ENCODE assay signal across 29 cellular contexts in the genomic region with DNA sequence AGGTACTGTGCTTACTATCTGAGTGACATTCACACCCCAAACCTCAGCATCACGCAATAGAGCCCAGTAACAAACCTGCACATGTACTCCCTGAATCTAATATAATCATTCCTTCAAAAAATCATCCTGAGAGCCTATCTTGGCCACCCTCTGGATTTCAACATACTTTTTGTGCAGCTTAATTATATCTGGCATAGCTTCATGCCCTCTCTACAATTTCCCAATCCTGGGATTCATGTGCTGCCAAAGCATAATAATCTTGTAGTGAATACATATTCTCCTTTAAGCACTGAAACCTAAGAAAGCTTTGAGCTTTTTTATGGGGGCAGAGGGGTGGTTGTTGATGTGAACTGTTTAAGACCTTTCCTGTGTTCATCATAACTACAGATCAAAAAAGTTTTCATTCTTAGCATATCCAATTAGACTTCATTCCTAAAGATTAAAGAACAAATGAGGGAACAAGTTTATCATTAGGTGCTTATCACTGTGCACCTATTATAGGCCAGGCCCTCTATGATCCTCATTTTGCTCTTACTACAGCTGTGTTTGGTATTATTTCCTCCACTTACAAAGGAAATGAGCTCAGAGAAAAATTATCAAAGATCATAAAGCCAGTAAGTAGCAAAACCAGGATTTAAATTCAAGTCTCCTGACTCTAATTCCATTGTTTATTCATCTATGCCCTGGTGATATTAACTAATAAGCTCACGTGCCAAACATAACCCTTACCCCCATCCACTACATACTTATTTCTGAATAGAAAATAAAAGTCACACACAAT. TPM values are rescaled to one million over a fixed set of nuclear protein-coding genes. Genes with fewer than 3 reads are reported as not detected.
DNase-seq lines count a peak whose midpoint lies in the region; ATAC-seq, FAIRE-seq and TF ChIP-seq lines count a peak whose summit lies in the region.
"Had no signal": no experiment of that assay in that cellular context is flagged by ENCODE, and none has a peak within 500 bp of the region (broad histone marks: within the 10 kb centered on the region; RNA-seq: fewer than 3 reads in every experiment).

No MANE protein-coding gene starts in this region.

- in situ Hi-C loops in gastrocnemius medialis (cut with MboI; ENCODE audit: low sequenced_read_pairs in 4 of 4) = loop anchor here in 1 of 4 donors (10.0 kb wide), 1 partner anchor 430 kb away; no protein-coding TSS in a partner anchor

- DNase-seq in GM23338 (ENCODE audit: low spot score) = no peak
- DNase-seq in activated CD8-positive, alpha-beta T cell treated with anti-CD3 and anti-CD28 coated beads for 36 hours = no peak
- peak; percentile 51 for DNase-seq in endothelial cell of umbilical vein (ENCODE audit: low read depth, low spot score)
- no peak for DNase-seq in progenitor cell of endocrine pancreas (ENCODE audit: low spot score, unreplicated experiment)
- DNase-seq in NCI-H1417 treated with DMSO at 0.1 percent for 48 hours (lab: John Stamatoyannopoulos, UW) = no peak
- no peak for DNase-seq in gastrocnemius medialis
- DNase-seq: activated naive CD8-positive, alpha-beta T cell treated with anti-CD3 and anti-CD28 coated beads, Interleukin-2, amount 10 ng/mL, durations not matched to agents 7 days and 5 days; Calu3; DND-41; head of caudate nucleus; Karpas-422; left ventricle myocardium superior; MV-4-11; naive B cell; NCI-H146; NCI-H446 treated with DMSO at 0.1 percent for 48 hours; NCI-H82; occipital lobe; retina; stimulated activated CD4-positive, alpha-beta T cell treated with anti-CD3 and anti-CD28 coated beads, Interleukin-12 subunit alpha, Interleukin-12 subunit beta, amount 100 ng/mL, for 4 hours; stimulated activated CD4-positive, alpha-beta T cell treated with anti-CD3 and anti-CD28 coated beads, Interleukin-4, amount 100 ng/mL, for 1 hour; T-helper 1 cell; upper lobe of left lung had no signal

- H3K36me3 Mint-ChIP-seq in GM23338 (ENCODE audit: low read depth) = peaks cover 25% of the 10 kb centered on the region; the same call in 2 of the 3 replicates
- H3K36me3 Mint-ChIP-seq in activated CD8-positive, alpha-beta T cell treated with anti-CD3 and anti-CD28 coated beads for 36 hours (ENCODE audit: low read depth) = peaks cover 38% of the 10 kb centered on the region
- peaks cover 28% of the 10 kb centered on the region for H3K36me3 Mint-ChIP-seq in progenitor cell of endocrine pancreas (ENCODE audit: insufficient read depth)

- H4K20me1 ChIP-seq in GM23338 (replicated peaks; ENCODE audit: insufficient read depth) = peaks cover 14% of the 10 kb centered on the region
- H4K20me1 ChIP-seq in endothelial cell of umbilical vein (replicated peaks; ENCODE audit: control insufficient read depth, extremely low read depth, insufficient read depth, low read length) = peaks cover 2% of the 10 kb centered on the region

- H3K9ac ChIP-seq in endothelial cell of umbilical vein (replicated peaks; ENCODE audit: extremely low read depth, insufficient read depth, low read length) = no peak overlapping the region

- H3K4me1 ChIP-seq in GM23338 (ENCODE audit: insufficient read depth) (peaks cover 12% of the 10 kb centered on the region), endothelial cell of umbilical vein (ENCODE audit: control insufficient read depth, extremely low read depth, insufficient read depth, low read length) (no peaks in the 10 kb centered on the region), gastrocnemius medialis (no peaks in the 10 kb centered on the region)
- H3K4me1 ChIP-seq: SJSA1, upper lobe of left lung had no signal

- no peak for TF ChIP-seq POLR2A in endothelial cell of umbilical vein (IDR thresholded peaks at IDR 0.05; ENCODE audit: low read depth, low read length)
- TF ChIP-seq POLR2A in gastrocnemius medialis (IDR thresholded peaks at IDR 0.05) = no peak

- no peak overlapping the region for H3K27ac Mint-ChIP-seq in GM23338
- peak overlapping the region; percentile 61 for H3K27ac Mint-ChIP-seq in activated CD8-positive, alpha-beta T cell treated with anti-CD3 and anti-CD28 coated beads for 36 hours
- H3K27ac Mint-ChIP-seq in progenitor cell of endocrine pancreas = peak overlapping the region; percentile 5
- H3K27ac Mint-ChIP-seq: activated naive CD8-positive, alpha-beta T cell treated with anti-CD3 and anti-CD28 coated beads, Interleukin-2, amount 10 ng/mL, durations not matched to agents 7 days and 5 days had no signal

- H3K36me3 ChIP-seq in GM23338 (ENCODE audit: insufficient read depth) = peaks cover 4% of the 10 kb centered on the region
- H3K36me3 ChIP-seq in endothelial cell of umbilical vein (ENCODE audit: control insufficient read depth in 2 of 2, extremely low read depth in 1 of 2, insufficient read depth in 2 of 2, low read length in 2 of 2) = peaks cover 3 to 4% of the 10 kb centered on the region in 2 experiments
- H3K36me3 ChIP-seq in gastrocnemius medialis = no peaks in the 10 kb centered on the region
- H3K36me3 ChIP-seq: SJSA1 had no signal

- H3K4me3 Mint-ChIP-seq in GM23338 (no peak overlapping the region), progenitor cell of endocrine pancreas (ENCODE audit: low read depth) (no peak overlapping the region)
- no peak overlapping the region for H3K4me3 Mint-ChIP-seq in activated CD8-positive, alpha-beta T cell treated with anti-CD3 and anti-CD28 coated beads for 36 hours
- H3K4me3 Mint-ChIP-seq: activated naive CD8-positive, alpha-beta T cell treated with anti-CD3 and anti-CD28 coated beads, Interleukin-2, amount 10 ng/mL, durations not matched to agents 7 days and 5 days; naive B cell had no signal

- dilution Hi-C loops in endothelial cell of umbilical vein (cut with MboI; ENCODE audit: extremely low pct_ligation_motif_present, low sequenced_read_pairs) = no loop called here

- POLR2A ChIA-PET in activated CD8-positive, alpha-beta T cell treated with anti-CD3 and anti-CD28 coated beads for 36 hours (lab: Charles Lee) = no interaction called here
- POLR2A ChIA-PET in endothelial cell of umbilical vein (lab: Charles Lee) = no interaction called here

- no TSS peak for BruUV-seq in endothelial cell of umbilical vein (replicated peaks; lab: Mats Ljungman, UMichigan)

- H3K4me1 Mint-ChIP-seq in GM23338 (peaks cover 15% of the 10 kb centered on the region), progenitor cell of endocrine pancreas (ENCODE audit: low read depth) (peaks cover 22% of the 10 kb centered on the region)
- H3K4me1 Mint-ChIP-seq in activated CD8-positive, alpha-beta T cell treated with anti-CD3 and anti-CD28 coated beads for 36 hours (ENCODE audit: low read depth) = peaks cover 2% of the 10 kb centered on the region
- H3K4me1 Mint-ChIP-seq: naive B cell had no signal

- H3K9me3 Mint-ChIP-seq in GM23338 (no peaks in the 10 kb centered on the region), progenitor cell of endocrine pancreas (ENCODE audit: low read depth) (no peaks in the 10 kb centered on the region)
- H3K9me3 Mint-ChIP-seq in activated CD8-positive, alpha-beta T cell treated with anti-CD3 and anti-CD28 coated beads for 36 hours = no peaks in the 10 kb centered on the region
- H3K9me3 Mint-ChIP-seq: activated naive CD8-positive, alpha-beta T cell treated with anti-CD3 and anti-CD28 coated beads, Interleukin-2, amount 10 ng/mL, durations not matched to agents 7 days and 5 days; naive B cell had no signal

- H3K9me1 ChIP-seq in endothelial cell of umbilical vein (replicated peaks; ENCODE audit: control insufficient read depth, extremely low read depth, insufficient read depth, low read length) = no peaks in the 10 kb centered on the region

- H3K27ac ChIP-seq in GM23338 (ENCODE audit: low read depth) (0 out of 2 replicates have a peak overlapping the region, but pooled peaks have one; percentile 10), endothelial cell of umbilical vein (ENCODE audit: insufficient read depth, low read depth, low read length) (no peak overlapping the region), gastrocnemius medialis (no peak overlapping the region)
- H3K27ac ChIP-seq: C4-2B, SJSA1, upper lobe of left lung had no signal

- H3K9me3 ChIP-seq in endothelial cell of umbilical vein (replicated peaks; ENCODE audit: control insufficient read depth, insufficient read depth, low read length) = no peaks in the 10 kb centered on the region
- H3K9me3 ChIP-seq in gastrocnemius medialis = no peaks in the 10 kb centered on the region
- H3K9me3 ChIP-seq: SJSA1, upper lobe of left lung had no signal

- peak; percentile 46 for FAIRE-seq in endothelial cell of umbilical vein (lab: Jason Lieb, UNC)
- FAIRE-seq: HepG2, keratinocyte had no signal

- TF ChIP-seq CTCF in GM23338 (conservative IDR thresholded peaks at IDR 0.05; ENCODE audit: low read depth in 2 of 2) = no peak
- TF ChIP-seq CTCF in activated CD8-positive, alpha-beta T cell treated with anti-CD3 and anti-CD28 coated beads for 36 hours (IDR thresholded peaks at IDR 0.05) = no peak
- no peak for TF ChIP-seq CTCF in endothelial cell of umbilical vein (IDR thresholded peaks at IDR 0.05; ENCODE audit: extremely low read depth in 1 of 2, insufficient read depth in 1 of 2, low read depth in 1 of 2, low read length in 2 of 2)
- TF ChIP-seq CTCF in progenitor cell of endocrine pancreas (IDR thresholded peaks at IDR 0.05; ENCODE audit: unreplicated experiment) = no peak
- TF ChIP-seq CTCF in gastrocnemius medialis (IDR thresholded peaks at IDR 0.05 in 4 of 5, conservative IDR thresholded peaks at IDR 0.05 in 1 of 5) = no peak

- H3K4me2 ChIP-seq in GM23338 (no peak overlapping the region), endothelial cell of umbilical vein (ENCODE audit: insufficient read depth, low read length) (no peak overlapping the region)

- H3F3A ChIP-seq in GM23338 (replicated peaks; ENCODE audit: low read depth) = peaks cover 24% of the 10 kb centered on the region

- intact Hi-C loops in activated CD8-positive, alpha-beta T cell treated with anti-CD3 and anti-CD28 coated beads for 36 hours (cut with micrococcal nuclease) = no loop called here
- intact Hi-C loops in endothelial cell of umbilical vein (cut with micrococcal nuclease) (no loop called here), gastrocnemius medialis (cut with DNase I; ENCODE audit: low total_unique reads) (loop anchor here (5.0 kb wide), 1 partner anchor 157 kb away; no protein-coding TSS in a partner anchor)

- H3K27me3 Mint-ChIP-seq in GM23338 (ENCODE audit: insufficient read depth, low read depth, poor library complexity) (peaks cover 7% of the 10 kb centered on the region), progenitor cell of endocrine pancreas (no peaks in the 10 kb centered on the region)
- H3K27me3 Mint-ChIP-seq in activated CD8-positive, alpha-beta T cell treated with anti-CD3 and anti-CD28 coated beads for 36 hours = no peaks in the 10 kb centered on the region
- H3K27me3 Mint-ChIP-seq: activated naive CD8-positive, alpha-beta T cell treated with anti-CD3 and anti-CD28 coated beads, Interleukin-2, amount 10 ng/mL, durations not matched to agents 7 days and 5 days; naive B cell had no signal

- H3K27me3 ChIP-seq in GM23338 (ENCODE audit: insufficient read depth) = no peaks in the 10 kb centered on the region
- H3K27me3 ChIP-seq in endothelial cell of umbilical vein (ENCODE audit: control insufficient read depth in 2 of 2, insufficient read depth in 2 of 2, low read length in 2 of 2) = no peaks in the 10 kb centered on the region
- H3K27me3 ChIP-seq in gastrocnemius medialis = no peaks in the 10 kb centered on the region
- H3K27me3 ChIP-seq: SJSA1, upper lobe of left lung had no signal

- CTCF ChIA-PET in activated CD8-positive, alpha-beta T cell treated with anti-CD3 and anti-CD28 coated beads for 36 hours (lab: Charles Lee) = interaction anchor here (0.9 to 4.2 kb wide), 3 partner anchors 16 to 89 kb away, joined by 3 to 56 read pairs (median 3); no protein-coding TSS in a partner anchor
- CTCF ChIA-PET in endothelial cell of umbilical vein (lab: Charles Lee) = interaction anchor here (0.8 to 1.3 kb wide), 2 partner anchors 10 to 16 kb away, joined by 3 read pairs; no protein-coding TSS in a partner anchor

- H3K4me3 ChIP-seq in GM23338 = no peak overlapping the region
- H3K4me3 ChIP-seq in endothelial cell of umbilical vein (replicated peaks in 1 of 3; ENCODE audit: insufficient read depth in 1 of 3, low read depth in 1 of 3, low read length in 3 of 3) = no peak overlapping the region
- H3K4me3 ChIP-seq in gastrocnemius medialis = no peak overlapping the region
- H3K4me3 ChIP-seq: SJSA1, upper lobe of left lung had no signal

- H3K79me2 ChIP-seq in GM23338 (replicated peaks; ENCODE audit: insufficient read depth) (peaks cover 4% of the 10 kb centered on the region; the same call in 1 of the 2 replicates), endothelial cell of umbilical vein (ENCODE audit: control insufficient read depth, insufficient read depth, low read length) (no peaks in the 10 kb centered on the region)

- H3K9me2 ChIP-seq in GM23338 (ENCODE audit: insufficient read depth) = no peaks in the 10 kb centered on the region

- ATAC-seq in GM23338 = no peak
- no peak for ATAC-seq in activated CD8-positive, alpha-beta T cell treated with anti-CD3 and anti-CD28 coated beads for 36 hours
- no peak for ATAC-seq in gastrocnemius medialis
- ATAC-seq in HG03571 (IDR thresholded peaks at IDR 0.05; ENCODE audit: unreplicated experiment) = no peak
- ATAC-seq: activated CD4-positive, CD25-positive, alpha-beta regulatory T cell treated with anti-CD3 and anti-CD28 coated beads, Interleukin-2, amount 50 U/mL, for 24 hours; HepG2; left ventricle myocardium superior had no signal

- H2AFZ ChIP-seq in GM23338 = no peak overlapping the region
- no peak overlapping the region for H2AFZ ChIP-seq in endothelial cell of umbilical vein (ENCODE audit: low read depth, low read length)

RNA-seq across cellular contexts. Expression of a gene that starts 51.2 kb away (rescaled TPM):
- total RNA-seq in GM23338 (2014; rRNA removed; shearing (Covaris generic)) = 569 and 581 TPM in 2 replicates
- 651 and 686 TPM in 2 replicates for polyA plus RNA-seq in GM23338 (2016; fragmentation: Nextera tagmentation; extraction: Ambion mirVana)
- 100 to 1,000 TPM; 171 to 184 TPM for total RNA-seq in activated CD8-positive, alpha-beta T cell treated with anti-CD3 and anti-CD28 coated beads for 36 hours
- total RNA-seq in endothelial cell of umbilical vein = 73.5 and 83.4 TPM in 2 replicates
- 13.7 and 19.3 TPM in 2 replicates for polyA plus RNA-seq in endothelial cell of umbilical vein
- polyA plus RNA-seq in endothelial cell of umbilical vein (2011; cell fraction: cytosol; rRNA removed) = 30.1 and 30.3 TPM in 2 replicates
- 23.8 and 38.6 TPM in 2 replicates for polyA plus RNA-seq in endothelial cell of umbilical vein (2011; cell fraction: nucleus; rRNA removed)
- polyA plus RNA-seq in endothelial cell of umbilical vein (2012) = 51.6 and 59.2 TPM in 2 replicates
- polyA minus RNA-seq in endothelial cell of umbilical vein = 24.3 and 24.7 TPM in 2 replicates
- polyA minus RNA-seq in endothelial cell of umbilical vein (2011; cell fraction: cytosol; rRNA and poly(A)+ RNA removed) = 45.3 TPM
- polyA minus RNA-seq in endothelial cell of umbilical vein (2011; cell fraction: nucleus; rRNA and poly(A)+ RNA removed) = 31.5 and 42.6 TPM in 2 replicates
- 391 and 408 TPM in 2 replicates for total RNA-seq in progenitor cell of endocrine pancreas
- 1 to 10 TPM; 1.5 to 8.6 (median 2.8) TPM for total RNA-seq in gastrocnemius medialis
